ENCODE assay signal across 25 cellular contexts in the genomic region with DNA sequence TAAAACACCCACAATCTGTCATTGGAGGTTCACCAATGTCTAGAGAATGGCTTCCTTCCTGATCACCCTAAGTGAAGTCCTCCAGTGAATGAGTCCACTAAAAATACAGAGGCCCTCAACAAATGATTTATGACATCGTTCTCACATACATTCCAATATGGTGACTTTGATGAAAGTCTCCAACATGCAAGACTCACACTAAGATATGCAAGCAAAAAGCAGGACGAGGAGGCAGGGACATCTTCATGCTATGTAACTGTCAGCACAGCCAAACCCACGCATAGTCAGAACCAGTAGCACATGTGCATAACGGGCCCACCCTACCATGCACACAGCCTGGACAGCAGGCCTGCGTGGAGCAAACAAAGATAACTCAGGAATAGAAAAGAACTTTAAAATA. TPM values are rescaled to one million over a fixed set of nuclear protein-coding genes. Genes with fewer than 3 reads are reported as not detected.
DNase-seq lines count a peak whose midpoint lies in the region; ATAC-seq and TF ChIP-seq lines count a peak whose summit lies in the region.
"Had no signal": no experiment of that assay in that cellular context is flagged by ENCODE, and none has a peak within 500 bp of the region (broad histone marks: within the 10 kb centered on the region; RNA-seq: fewer than 3 reads in every experiment).

No MANE protein-coding gene starts in this region.

- H3K4me3 ChIP-seq in IMR-90 (ENCODE audit: insufficient read depth, low read depth, low read length) (no peak overlapping the region), epithelial cell of esophagus (ENCODE audit: low read length) (no peak overlapping the region), smooth muscle cell (no peak overlapping the region)
- H3K4me3 ChIP-seq: esophagus muscularis mucosa, tibial artery had no signal

- H3K14ac ChIP-seq in IMR-90 (replicated peaks; ENCODE audit: low read depth, low read length) = no peak overlapping the region

- no peak overlapping the region for H3K23ac ChIP-seq in IMR-90 (ENCODE audit: low read depth, low read length)

- no peak overlapping the region for H4K91ac ChIP-seq in IMR-90 (ENCODE audit: insufficient read depth, low read depth, low read length)

- BruUV-seq in IMR-90 (replicated peaks; lab: Mats Ljungman, UMichigan) = no TSS peak

- H2AFZ ChIP-seq in IMR-90 (replicated peaks; ENCODE audit: low read length, poor library complexity) (no peak overlapping the region), smooth muscle cell (ENCODE audit: low read depth) (no peak overlapping the region)

- in situ Hi-C loops in IMR-90 (cut with MboI; ENCODE audit: low sequenced_read_pairs) = no loop called here

- H2BK120ac ChIP-seq in IMR-90 (ENCODE audit: low read depth, low read length) = no peak overlapping the region

- ATAC-seq in IMR-90 (ENCODE audit: low read depth) = peak; percentile 48
- no peak for ATAC-seq in left lobe of liver
- ATAC-seq: activated T-cell treated with anti-CD3 and anti-CD28 coated beads, Interleukin-2, amount 50 U/mL, for 72 hours; right cardiac atrium had no signal

- H3K79me2 ChIP-seq in smooth muscle cell (ENCODE audit: low read depth) = no peaks in the 10 kb centered on the region

- H3K18ac ChIP-seq in IMR-90 (ENCODE audit: low read depth, low read length) = no peak overlapping the region

- POLR2A ChIA-PET in IMR-90 (lab: Charles Lee; ENCODE audit: unreplicated experiment) = no interaction called here

- TF ChIP-seq POLR2A in IMR-90 (IDR thresholded peaks at IDR 0.05; ENCODE audit: low read depth, low read length) = no peak

- dilution Hi-C loops in IMR-90 (cut with HindIII; ENCODE audit: low sequenced_read_pairs, unreplicated experiment) = no loop called here

- H3K56ac ChIP-seq in IMR-90 (ENCODE audit: extremely low read depth, insufficient read depth, low read length) = no peak overlapping the region

- no peak overlapping the region for H2BK15ac ChIP-seq in IMR-90 (ENCODE audit: low read depth, low read length)

- no peak overlapping the region for H3K9ac ChIP-seq in IMR-90 (ENCODE audit: low read depth, low read length)
- H3K9ac ChIP-seq in smooth muscle cell (ENCODE audit: low read depth) = no peak overlapping the region

- H2AK5ac ChIP-seq in IMR-90 (ENCODE audit: low read depth, low read length) = no peak overlapping the region

- no peak overlapping the region for H4K5ac ChIP-seq in IMR-90 (ENCODE audit: low read depth, low read length)

- H4K20me1 ChIP-seq in IMR-90 (ENCODE audit: insufficient read depth, low read length) (no peaks in the 10 kb centered on the region), smooth muscle cell (ENCODE audit: low read depth) (no peaks in the 10 kb centered on the region)

- no peaks in the 10 kb centered on the region for H3K36me3 ChIP-seq in IMR-90 (ENCODE audit: control insufficient read depth, insufficient read depth, low read length)
- H3K36me3 ChIP-seq in smooth muscle cell (ENCODE audit: low read depth) = no peaks in the 10 kb centered on the region
- H3K36me3 ChIP-seq: esophagus muscularis mucosa, tibial artery had no signal

- no peaks in the 10 kb centered on the region for H3K79me1 ChIP-seq in IMR-90 (ENCODE audit: low read depth in 1 of 2, low read length in 2 of 2)

- CTCF ChIA-PET in IMR-90 (lab: Yijun Ruan, JAX) = interaction anchor here (0.6 kb wide), 1 partner anchor 146 kb away, joined by 3 read pairs; no protein-coding TSS in a partner anchor

- H3K9me3 ChIP-seq in IMR-90 (ENCODE audit: control insufficient read depth, insufficient read depth, low read length) (no peaks in the 10 kb centered on the region), smooth muscle cell (replicated peaks; ENCODE audit: low read depth) (no peaks in the 10 kb centered on the region)
- H3K9me3 ChIP-seq: esophagus muscularis mucosa, tibial artery had no signal

- H4K8ac ChIP-seq in IMR-90 (ENCODE audit: low read depth in 2 of 2, low read length in 2 of 2) = no peak overlapping the region

- no peaks in the 10 kb centered on the region; the same call in 1 of the 2 replicates for H3K9me1 ChIP-seq in IMR-90 (ENCODE audit: insufficient read depth, low read length)

- TF ChIP-seq CTCF in IMR-90 (conservative IDR thresholded peaks at IDR 0.05; ENCODE audit: low read depth, low read length) = no peak
- no peak for TF ChIP-seq CTCF in epithelial cell of esophagus (IDR thresholded peaks at IDR 0.05; ENCODE audit: insufficient read depth, low read depth, low read length, missing control alignments)
- no peak for TF ChIP-seq CTCF in smooth muscle cell (IDR thresholded peaks at IDR 0.05; ENCODE audit: borderline replicate concordance, insufficient read depth, poor library complexity, severe bottlenecking)

- H2BK20ac ChIP-seq in IMR-90 (ENCODE audit: low read depth, low read length) = no peak overlapping the region

- DNase-seq in AG20443 (ENCODE audit: low spot score) (peak; percentile 11), IMR-90 (peak; percentile 65), epithelial cell of esophagus (ENCODE audit: low read depth) (peak; percentile 15), left lobe of liver (ENCODE audit: low spot score) (peak; percentile 18), cardiac septum (ENCODE audit: low spot score) (no peak), posterior vena cava (ENCODE audit: low spot score) (no peak), smooth muscle cell (lab: John Stamatoyannopoulos, UW; ENCODE audit: unreplicated experiment) (no peak)
- no peak for DNase-seq in activated CD4-positive, alpha-beta T cell treated with anti-CD3 and anti-CD28 coated beads for 1 hour
- DNase-seq: activated B cell treated with CpG ODN at 0.5 μM for 24 hours; activated CD4-positive, alpha-beta T cell treated with anti-CD3 and anti-CD28 coated beads, Interleukin-2, amount 50 U/mL, for 1 hour; activated T-cell treated with anti-CD3 and anti-CD28 coated beads, Interleukin-2, amount 50 U/mL, for 72 hours; C1 segment of cervical spinal cord; COR-L47; dermis blood vessel endothelial cell; NCI-H1105; NCI-H187 treated with DMSO at 0.1 percent for 48 hours; NCI-H2171 treated with DMSO at 0.1 percent for 48 hours; NCI-H524; OCI-M1; posterior cingulate gyrus; right cardiac atrium; stimulated activated CD4-positive, alpha-beta T cell treated with anti-CD3 and anti-CD28 coated beads, Interleukin-12 subunit alpha, Interleukin-12 subunit beta, amount 100 ng/mL, for 4 hours; stimulated activated CD4-positive, alpha-beta T cell treated with anti-CD3 and anti-CD28 coated beads, Interleukin-2, amount 100 ng/mL, for 48 hours; tibial artery had no signal

- intact Hi-C loops in IMR-90 (cut with micrococcal nuclease) (no loop called here), cardiac septum (cut with DNase I) (no loop called here), posterior vena cava (cut with DNase I) (no loop called here)

- H3K4ac ChIP-seq in IMR-90 (ENCODE audit: low read depth, low read length) = no peak overlapping the region

- no peak overlapping the region for H3K4me2 ChIP-seq in IMR-90 (ENCODE audit: low read depth, low read length)
- no peak overlapping the region for H3K4me2 ChIP-seq in smooth muscle cell

- H3K27ac ChIP-seq in IMR-90 (ENCODE audit: insufficient read depth, low read length) (no peak overlapping the region), smooth muscle cell (ENCODE audit: low read depth) (no peak overlapping the region)
- H3K27ac ChIP-seq: esophagus muscularis mucosa, tibial artery had no signal

- H2AK9ac ChIP-seq in IMR-90 (replicated peaks; ENCODE audit: low read depth, low read length, poor library complexity) = no peak overlapping the region

- H3K27me3 ChIP-seq in IMR-90 (ENCODE audit: control insufficient read depth, insufficient read depth, low read length) (peaks cover 2% of the 10 kb centered on the region; the same call in 1 of the 2 replicates), smooth muscle cell (ENCODE audit: low read depth) (no peaks in the 10 kb centered on the region)
- H3K27me3 ChIP-seq: esophagus muscularis mucosa, tibial artery had no signal

- WGBS in IMR-90 (ENCODE audit: extremely low coverage in 2 of 2, insufficient read length in 1 of 2), 2 experiments = no CpG with 5 or more reads among the region's 5 CpGs
- WGBS in smooth muscle cell (ENCODE audit: low lambda C conversion rate) = 82% methylated on average over 5 of the region's 5 CpGs

- no peak for TF ChIP-seq RAD21 in IMR-90 (IDR thresholded peaks at IDR 0.05; ENCODE audit: low read length)

- H3F3A ChIP-seq in smooth muscle cell (ENCODE audit: low read depth) = no peaks in the 10 kb centered on the region

- no peak overlapping the region for H2BK5ac ChIP-seq in IMR-90 (ENCODE audit: low read depth, low read length, poor library complexity, severe bottlenecking)

- H3K4me1 ChIP-seq in IMR-90 (ENCODE audit: control insufficient read depth, insufficient read depth, low read length) = peaks cover 2% of the 10 kb centered on the region; the same call in 1 of the 2 replicates
- no peaks in the 10 kb centered on the region for H3K4me1 ChIP-seq in smooth muscle cell (ENCODE audit: low read depth)
- H3K4me1 ChIP-seq: esophagus muscularis mucosa, tibial artery had no signal

TF ChIP-seq in IMR-90, 13 proteins besides CTCF, POLR2A, EP300 and RAD21:
- no peak for TF ChIP-seq NFE2L2 (IDR thresholded peaks at IDR 0.05; ENCODE audit: low read depth, low read length)

RNA-seq across cellular contexts. Expression of gene LSM14A, which starts 16.6 kb away (rescaled TPM):
- total RNA-seq in IMR-90 (2012; rRNA removed) (44.3 and 49.4 TPM in 2 replicates), left lobe of liver (34.1 TPM), cardiac septum (69.5 TPM), posterior vena cava (100 to 1,000 TPM in 1 of 2 donors, 10 to 100 TPM in 1; 93.2 to 109 TPM), smooth muscle cell (90.9 and 97.6 TPM in 2 replicates)
- polyA plus RNA-seq in IMR-90 (2012; rRNA removed) (54.8 and 66.1 TPM in 2 replicates), smooth muscle cell (63.0 and 69.9 TPM in 2 replicates)
- 94.9 and 113 TPM in 2 replicates for polyA plus RNA-seq in IMR-90 (2012; cell fraction: cytosol; rRNA removed)
- 45.7 and 47.0 TPM in 2 replicates for polyA plus RNA-seq in IMR-90 (2012; cell fraction: nucleus; rRNA removed; ENCODE audit: low replicate concordance)

Comparison
In these comparisons a context has a peak if more than half of its experiments do, and no peak if none do; other contexts are left out.
1. DNase-seq: peak in AG20443 (single experiment), IMR-90 (single experiment), epithelial cell of esophagus (single experiment) and left lobe of liver (single experiment); none in cardiac septum (single experiment), posterior vena cava (single experiment), activated CD4-positive, alpha-beta T cell treated with anti-CD3 and anti-CD28 coated beads for 1 hour (single experiment) and smooth muscle cell (single experiment).